In the genomic region with DNA sequence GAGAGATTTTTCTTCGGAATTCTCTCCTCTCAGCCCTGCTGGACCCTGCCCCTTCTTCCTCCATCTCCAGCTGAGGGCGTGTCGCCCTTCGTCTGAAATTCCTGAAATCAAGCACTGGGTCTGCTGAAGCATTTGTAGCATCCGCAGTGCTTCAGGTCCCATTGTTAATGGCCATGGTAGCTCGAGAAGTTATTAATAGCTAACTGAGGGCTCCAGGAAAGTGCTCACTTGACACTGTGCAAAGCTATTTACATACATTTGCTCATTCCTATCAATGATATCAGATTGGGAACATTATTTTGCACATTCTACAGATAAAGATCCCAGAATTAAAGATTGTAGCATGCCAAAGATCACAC, we compare ENCODE assay signal across 8 cellular contexts. TPM values are rescaled to one million over a fixed set of nuclear protein-coding genes. Genes with fewer than 3 reads are reported as not detected.
DNase-seq lines count a peak whose midpoint lies in the region; ATAC-seq lines count a peak whose summit lies in the region.

No MANE protein-coding gene starts in this region.

- no peak overlapping the region for H2BK120ac ChIP-seq in mesendoderm (ENCODE audit: low read depth, low read length)

- H3K27ac ChIP-seq in Karpas-422 (ENCODE audit: low read length): peak overlapping the region; percentile 41
- peak overlapping the region; percentile 90 for H3K27ac ChIP-seq in mesendoderm (ENCODE audit: low read depth, low read length)

- H3K36me3 Mint-ChIP-seq in stimulated activated naive CD8-positive, alpha-beta T cell treated with anti-CD3 and anti-CD28 coated beads, Interleukin-15, Interleukin-2, amounts not matched to agents 100 ng/mL and 50 ng/mL, for 24 hours (ENCODE audit: low read depth): peaks cover 31% of the 10 kb centered on the region
- peaks cover 25% of the 10 kb centered on the region for H3K36me3 Mint-ChIP-seq in central memory CD8-positive, alpha-beta T cell (ENCODE audit: insufficient read depth)

- H4K8ac ChIP-seq in mesendoderm (ENCODE audit: low read depth, low read length): no peak overlapping the region

- H3K27me3 ChIP-seq in Karpas-422 (ENCODE audit: low read length): no peaks in the 10 kb centered on the region
- H3K27me3 ChIP-seq in mesendoderm (ENCODE audit: insufficient read depth, low read length, poor library complexity): no peaks in the 10 kb centered on the region

- H3K9me2 ChIP-seq in Karpas-422 (replicated peaks; ENCODE audit: insufficient read depth, low read length): no peaks in the 10 kb centered on the region

- H3K4me1 ChIP-seq in Karpas-422 (ENCODE audit: low read length): peaks cover 27% of the 10 kb centered on the region
- H3K4me1 ChIP-seq in mesendoderm (ENCODE audit: control insufficient read depth, low read depth, low read length): no peaks in the 10 kb centered on the region

- H3K4me3 ChIP-seq in Karpas-422 (ENCODE audit: low read length): peak overlapping the region; percentile 93
- H3K4me3 ChIP-seq in mesendoderm (ENCODE audit: low read length): peak overlapping the region; percentile 80

- WGBS in mesendoderm (ENCODE audit: extremely low coverage, insufficient coverage, low lambda C conversion rate): no CpG with 5 or more reads among the region's 6 CpGs

- no peak overlapping the region for H2AFZ ChIP-seq in Karpas-422 (ENCODE audit: low read length)

- peaks cover 7% of the 10 kb centered on the region for H3K79me1 ChIP-seq in mesendoderm (ENCODE audit: low read length)

- peak overlapping the region; percentile 99 for H3K4me3 Mint-ChIP-seq in stimulated activated naive CD8-positive, alpha-beta T cell treated with anti-CD3 and anti-CD28 coated beads, Interleukin-15, Interleukin-2, amounts not matched to agents 100 ng/mL and 50 ng/mL, for 24 hours
- H3K4me3 Mint-ChIP-seq in central memory CD8-positive, alpha-beta T cell: peak overlapping the region; percentile 93

- H4K20me1 ChIP-seq in Karpas-422 (ENCODE audit: insufficient read depth, low read depth, low read length): no peaks in the 10 kb centered on the region

- H3K9ac ChIP-seq in Karpas-422 (ENCODE audit: low read length) (peak overlapping the region; percentile 91), mesendoderm (ENCODE audit: low read length) (peak overlapping the region; percentile 79)

- no peak overlapping the region for H3K23ac ChIP-seq in mesendoderm (ENCODE audit: low read length)

- H3K4ac ChIP-seq in mesendoderm (ENCODE audit: low read depth, low read length): no peak overlapping the region

- no peak overlapping the region for H4K5ac ChIP-seq in mesendoderm (ENCODE audit: low read length)

- H2AK5ac ChIP-seq in mesendoderm (ENCODE audit: low read length): no peak overlapping the region

- no peaks in the 10 kb centered on the region for H3K27me3 Mint-ChIP-seq in stimulated activated naive CD8-positive, alpha-beta T cell treated with anti-CD3 and anti-CD28 coated beads, Interleukin-15, Interleukin-2, amounts not matched to agents 100 ng/mL and 50 ng/mL, for 24 hours
- H3K27me3 Mint-ChIP-seq in central memory CD8-positive, alpha-beta T cell: no peaks in the 10 kb centered on the region

- H3K9me3 Mint-ChIP-seq in stimulated activated naive CD8-positive, alpha-beta T cell treated with anti-CD3 and anti-CD28 coated beads, Interleukin-15, Interleukin-2, amounts not matched to agents 100 ng/mL and 50 ng/mL, for 24 hours: no peaks in the 10 kb centered on the region
- H3K9me3 Mint-ChIP-seq in central memory CD8-positive, alpha-beta T cell: no peaks in the 10 kb centered on the region

- no peak for ATAC-seq in stimulated activated naive CD8-positive, alpha-beta T cell treated with anti-CD3 and anti-CD28 coated beads, Interleukin-15, Interleukin-2, amounts not matched to agents 100 U/mL and 50 U/mL, for 24 hours
- ATAC-seq in central memory CD8-positive, alpha-beta T cell (replicated peaks; ENCODE audit: extremely low read depth, poor library complexity, severe bottlenecking): peak; percentile 6

- H3K79me2 ChIP-seq in Karpas-422 (ENCODE audit: low read length): peaks cover 70% of the 10 kb centered on the region
- H3K79me2 ChIP-seq in mesendoderm (ENCODE audit: control insufficient read depth, insufficient read depth, low read length): peaks cover 16% of the 10 kb centered on the region

- no peak for DNase-seq in stimulated activated naive CD8-positive, alpha-beta T cell treated with anti-CD3 and anti-CD28 coated beads, Interleukin-15, Interleukin-2, amounts not matched to agents 100 U/mL and 50 U/mL, for 24 hours
- DNase-seq in Karpas-422 (peak; percentile 57), mesendoderm (peak; percentile 77), hepatic stellate cell (ENCODE audit: low spot score) (no peak), GDM1 (lab: John Stamatoyannopoulos, UW) (no peak), NCI-H2029 (lab: John Stamatoyannopoulos, UW) (no peak)
- DNase-seq in central memory CD8-positive, alpha-beta T cell (ENCODE audit: low spot score in 2 of 2): no peak

- peak overlapping the region; percentile 88 for H3K56ac ChIP-seq in mesendoderm (ENCODE audit: low read length)

- peak overlapping the region; percentile 87 for H3K27ac Mint-ChIP-seq in stimulated activated naive CD8-positive, alpha-beta T cell treated with anti-CD3 and anti-CD28 coated beads, Interleukin-15, Interleukin-2, amounts not matched to agents 100 ng/mL and 50 ng/mL, for 24 hours
- H3K27ac Mint-ChIP-seq in central memory CD8-positive, alpha-beta T cell (ENCODE audit: low read depth): peak overlapping the region; percentile 100

- peaks cover 36% of the 10 kb centered on the region for H3K4me1 Mint-ChIP-seq in stimulated activated naive CD8-positive, alpha-beta T cell treated with anti-CD3 and anti-CD28 coated beads, Interleukin-15, Interleukin-2, amounts not matched to agents 100 ng/mL and 50 ng/mL, for 24 hours (ENCODE audit: low read depth)
- peaks cover 37% of the 10 kb centered on the region for H3K4me1 Mint-ChIP-seq in central memory CD8-positive, alpha-beta T cell

- no peak overlapping the region for H2BK15ac ChIP-seq in mesendoderm (replicated peaks; ENCODE audit: low read depth)

- H3K18ac ChIP-seq in mesendoderm (ENCODE audit: low read length): no peak overlapping the region

- H3K4me2 ChIP-seq in Karpas-422 (ENCODE audit: low read depth, low read length, poor library complexity, severe bottlenecking) (peak overlapping the region; percentile 72), mesendoderm (ENCODE audit: low read length) (peak overlapping the region; percentile 82)

- H2BK5ac ChIP-seq in mesendoderm (ENCODE audit: low read length): no peak overlapping the region

- H3K36me3 ChIP-seq in Karpas-422 (ENCODE audit: insufficient read depth, low read length) (peaks cover 7% of the 10 kb centered on the region; the same call in 1 of the 2 replicates), mesendoderm (ENCODE audit: control insufficient read depth, insufficient read depth, low read length) (no peaks in the 10 kb centered on the region)

- H3K9me3 ChIP-seq in Karpas-422 (ENCODE audit: low read length): no peaks in the 10 kb centered on the region

RNA-seq across cellular contexts. Expression of a gene that starts 0.5 kb away (rescaled TPM):
- 18.7 and 31.5 TPM in 2 replicates for total RNA-seq in Karpas-422 (2014; rRNA removed; shearing (Covaris generic); ENCODE audit: low replicate concordance)
- 17.7 TPM for polyA plus RNA-seq in mesendoderm (2013, experiment 1 of 2)
- polyA plus RNA-seq in mesendoderm (2013, experiment 2 of 2): 15.6 TPM

RNA-seq across cellular contexts. Expression of a gene that starts 0.7 kb away (rescaled TPM):
- total RNA-seq in Karpas-422 (2014; rRNA removed; shearing (Covaris generic); ENCODE audit: low replicate concordance): 21.9 and 36.8 TPM in 2 replicates
- 31.7 TPM for polyA plus RNA-seq in mesendoderm (2013, experiment 1 of 2)
- polyA plus RNA-seq in mesendoderm (2013, experiment 2 of 2): 31.9 TPM

RNA-seq across cellular contexts. Expression of a gene that starts 58.2 kb away (rescaled TPM):
- 1.3 and 2.7 TPM in 2 replicates for total RNA-seq in Karpas-422 (2014; rRNA removed; shearing (Covaris generic); ENCODE audit: low replicate concordance)
- polyA plus RNA-seq in mesendoderm (2013, experiment 1 of 2): 1.1 TPM
- polyA plus RNA-seq in mesendoderm (2013, experiment 2 of 2): 1.1 TPM

Comparison
In these comparisons a context has a peak if more than half of its experiments do, and no peak if none do; other contexts are left out.
1. DNase-seq: peak in Karpas-422 (single experiment) and mesendoderm (single experiment); none in stimulated activated naive CD8-positive, alpha-beta T cell treated with anti-CD3 and anti-CD28 coated beads, Interleukin-15, Interleukin-2, amounts not matched to agents 100 U/mL and 50 U/mL, for 24 hours (single experiment), central memory CD8-positive, alpha-beta T cell (0 of 2), hepatic stellate cell (single experiment), GDM1 (single experiment) and NCI-H2029 (single experiment).